ENCODE assay signal across 19 cellular contexts in genomic region chr14:99163446-99163845, GRCh38.
"Had no signal": no experiment of that assay in that cellular context is flagged by ENCODE, and none has a peak within 500 bp of the region (broad histone marks: within the 10 kb centered on the region; RNA-seq: fewer than 3 reads in every experiment).

No MANE protein-coding gene starts in this region.

- H3K36me3 Mint-ChIP-seq: naive B cell had no signal

- H3K4me3 ChIP-seq: body of pancreas, cardiac muscle cell, lower lobe of right lung, ovary, psoas muscle, right atrium auricular region, SJSA1 had no signal

- H3K4me1 Mint-ChIP-seq: naive B cell had no signal

- H3K27ac Mint-ChIP-seq: naive B cell had no signal

- H3K4me3 Mint-ChIP-seq: naive B cell had no signal

- H3K27ac ChIP-seq: body of pancreas, cardiac muscle cell, foreskin keratinocyte, lower lobe of right lung, ovary, psoas muscle, right atrium auricular region, SJSA1 had no signal

- ATAC-seq: body of pancreas; foreskin keratinocyte; left lobe of liver; lower lobe of right lung; psoas muscle; stimulated activated naive CD8-positive, alpha-beta T cell treated with anti-CD3 and anti-CD28 coated beads, Interleukin-15, Interleukin-2, amounts not matched to agents 100 U/mL and 50 U/mL, for 24 hours had no signal

- DNase-seq: activated CD4-positive, alpha-beta T cell treated with anti-CD3 and anti-CD28 coated beads for 1 hour; activated CD4-positive, alpha-beta T cell treated with anti-CD3 and anti-CD28 coated beads, Interleukin-2, amount 50 U/mL, for 1 hour; activated gamma-delta T cell treated with Interleukin-2 at 50 U/mL for 16 hours; anterior cingulate cortex; body of pancreas; effector CD4-positive, alpha-beta T cell; foreskin keratinocyte; lower lobe of right lung; mesendoderm; naive B cell; ovary; psoas muscle; stimulated activated CD4-positive, alpha-beta T cell treated with anti-CD3 and anti-CD28 coated beads, Interleukin-4, amount 100 ng/mL, for 24 hours; stimulated activated naive CD8-positive, alpha-beta T cell treated with anti-CD3 and anti-CD28 coated beads, Interleukin-15, Interleukin-2, amounts not matched to agents 100 U/mL and 50 U/mL, for 24 hours; T-helper 9 cell had no signal
